In the genomic region with DNA sequence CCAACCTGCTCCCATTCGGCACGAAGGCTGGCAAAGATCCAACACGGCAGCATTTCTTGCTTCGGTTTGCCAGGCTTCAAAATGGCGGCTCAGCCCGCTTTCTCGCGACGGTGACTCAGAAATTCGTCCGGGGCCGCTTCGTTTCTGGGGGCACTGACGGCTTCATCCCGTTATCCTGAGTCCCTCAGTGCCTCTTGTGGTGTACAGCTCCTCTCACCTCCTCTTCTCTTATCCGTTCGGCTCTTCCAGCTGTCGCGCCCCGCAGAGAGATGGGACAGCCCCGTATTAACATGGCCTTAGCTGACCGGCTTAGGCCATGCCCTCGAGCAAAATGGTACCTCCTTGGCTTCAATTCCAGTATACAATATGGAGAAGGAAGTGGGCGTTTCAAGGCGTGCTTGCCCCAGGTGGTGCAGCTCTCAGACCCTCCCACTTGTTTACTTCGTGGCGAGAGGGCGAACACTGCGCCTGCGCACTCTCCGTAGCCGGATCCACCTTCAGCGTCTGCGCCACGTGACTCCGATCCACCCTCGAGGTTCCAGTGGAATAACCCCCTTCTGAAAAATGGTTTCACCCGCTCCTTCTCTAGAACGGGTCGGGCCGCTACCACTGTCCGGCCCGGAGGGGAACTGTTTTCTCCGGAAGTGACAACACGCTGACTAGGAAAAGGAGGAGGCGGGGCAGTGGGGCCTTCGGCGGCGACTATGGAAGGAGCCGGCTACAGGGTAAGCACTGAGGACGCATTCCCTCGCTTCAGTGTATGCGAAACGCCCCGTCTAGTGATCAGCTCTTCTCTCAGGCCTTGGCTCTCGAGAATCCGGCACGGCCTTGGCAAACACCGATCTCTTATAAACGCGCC, we compare ENCODE assay signal across 1 cellular context.
TF ChIP-seq lines count a peak whose summit lies in the region.

A gene (minus strand): TSS at position 336 of the 859 bp plus-strand sequence. CDS start 4,060 bp downstream, outside the sequence.
A gene (plus strand): TSS at position 683 of the 859 bp plus-strand sequence. CDS start 22 bp downstream, at position 705.

TF ChIP-seq in HepG2, 621 proteins besides CTCF, POLR2A, EP300 and RAD21 (continued from another document and continues in another):
- TF ChIP-seq, protein P1, sequence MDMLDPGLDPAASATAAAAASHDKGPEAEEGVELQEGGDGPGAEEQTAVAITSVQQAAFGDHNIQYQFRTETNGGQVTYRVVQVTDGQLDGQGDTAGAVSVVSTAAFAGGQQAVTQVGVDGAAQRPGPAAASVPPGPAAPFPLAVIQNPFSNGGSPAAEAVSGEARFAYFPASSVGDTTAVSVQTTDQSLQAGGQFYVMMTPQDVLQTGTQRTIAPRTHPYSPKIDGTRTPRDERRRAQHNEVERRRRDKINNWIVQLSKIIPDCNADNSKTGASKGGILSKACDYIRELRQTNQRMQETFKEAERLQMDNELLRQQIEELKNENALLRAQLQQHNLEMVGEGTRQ (IDR thresholded peaks at IDR 0.05; ENCODE audit: low read depth, low read length): peak; percentile 98
- TF ChIP-seq, protein P1 (CRISPR knock-in tag; IDR thresholded peaks at IDR 0.05; ENCODE audit: borderline replicate concordance): peak; percentile 98; the same call in 1 of the 2 replicates
- TF ChIP-seq, protein P2, sequence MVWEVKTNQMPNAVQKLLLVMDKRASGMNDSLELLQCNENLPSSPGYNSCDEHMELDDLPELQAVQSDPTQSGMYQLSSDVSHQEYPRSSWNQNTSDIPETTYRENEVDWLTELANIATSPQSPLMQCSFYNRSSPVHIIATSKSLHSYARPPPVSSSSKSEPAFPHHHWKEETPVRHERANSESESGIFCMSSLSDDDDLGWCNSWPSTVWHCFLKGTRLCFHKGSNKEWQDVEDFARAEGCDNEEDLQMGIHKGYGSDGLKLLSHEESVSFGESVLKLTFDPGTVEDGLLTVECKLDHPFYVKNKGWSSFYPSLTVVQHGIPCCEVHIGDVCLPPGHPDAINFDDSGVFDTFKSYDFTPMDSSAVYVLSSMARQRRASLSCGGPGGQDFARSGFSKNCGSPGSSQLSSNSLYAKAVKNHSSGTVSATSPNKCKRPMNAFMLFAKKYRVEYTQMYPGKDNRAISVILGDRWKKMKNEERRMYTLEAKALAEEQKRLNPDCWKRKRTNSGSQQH (CRISPR knock-in tag; IDR thresholded peaks at IDR 0.05; ENCODE audit: low read depth): no peak; the same call in 1 of the 2 replicates
- TF ChIP-seq ZNF788 (CRISPR knock-in tag; IDR thresholded peaks at IDR 0.05; ENCODE audit: borderline replicate concordance) (no peak; the same call in 1 of the 2 replicates), KMT2A (CRISPR knock-in tag; IDR thresholded peaks at IDR 0.05) (no peak), MTA3 (CRISPR knock-in tag; IDR thresholded peaks at IDR 0.05) (no peak), CREB1 (IDR thresholded peaks at IDR 0.05) (peak; percentile 93), CREB1 (CRISPR knock-in tag; IDR thresholded peaks at IDR 0.05) (peak; percentile 96), GATA4 (IDR thresholded peaks at IDR 0.05; ENCODE audit: borderline replicate concordance, low read depth) (no peak), ZNF234 (CRISPR knock-in tag; conservative IDR thresholded peaks at IDR 0.05) (no peak), KDM6A (CRISPR knock-in tag; IDR thresholded peaks at IDR 0.05; ENCODE audit: low read depth) (no peak), KLF6 (CRISPR knock-in tag; IDR thresholded peaks at IDR 0.05) (peak; percentile 56; the same call in 1 of the 2 replicates), BRD4 (CRISPR knock-in tag; IDR thresholded peaks at IDR 0.05) (0 out of 2 replicates have a peak, but pooled peaks have one; percentile 47), ZNF781 (CRISPR knock-in tag; IDR thresholded peaks at IDR 0.05; ENCODE audit: borderline replicate concordance, not compliant biosample characterization) (no peak), MED1 (CRISPR knock-in tag; IDR thresholded peaks at IDR 0.05) (no peak; the same call in 1 of the 2 replicates), TGIF2 (CRISPR knock-in tag; IDR thresholded peaks at IDR 0.05) (peak; percentile 77), HOXA7 (CRISPR knock-in tag; IDR thresholded peaks at IDR 0.05) (no peak), FOXK1 (CRISPR knock-in tag; IDR thresholded peaks at IDR 0.05; ENCODE audit: borderline replicate concordance, low read depth) (peak; percentile 100), SALL2 (CRISPR knock-in tag; IDR thresholded peaks at IDR 0.05) (no peak), ZNF549 (CRISPR knock-in tag; IDR thresholded peaks at IDR 0.05) (no peak), ZNF30 (CRISPR knock-in tag; IDR thresholded peaks at IDR 0.05) (no peak), DR1 (CRISPR knock-in tag; IDR thresholded peaks at IDR 0.05) (no peak), NCOA5 (CRISPR knock-in tag; IDR thresholded peaks at IDR 0.05) (no peak), ZNF577 (CRISPR knock-in tag; IDR thresholded peaks at IDR 0.05; ENCODE audit: borderline replicate concordance, low read depth) (no peak), U2AF1 (optimal IDR thresholded peaks at IDR 0.05; ENCODE audit: low read depth, low read length) (no peak), HNRNPL (IDR thresholded peaks at IDR 0.05; ENCODE audit: low read depth, low read length) (no peak), ZNF33A (CRISPR knock-in tag; IDR thresholded peaks at IDR 0.05; ENCODE audit: borderline replicate concordance) (0 out of 2 replicates have a peak, but pooled peaks have one; percentile 4), HHEX (CRISPR knock-in tag; IDR thresholded peaks at IDR 0.05) (no peak), ERF (CRISPR knock-in tag; IDR thresholded peaks at IDR 0.05) (no peak), ZNF564 (CRISPR knock-in tag; IDR thresholded peaks at IDR 0.05) (no peak)
- TF ChIP-seq, protein P3, sequence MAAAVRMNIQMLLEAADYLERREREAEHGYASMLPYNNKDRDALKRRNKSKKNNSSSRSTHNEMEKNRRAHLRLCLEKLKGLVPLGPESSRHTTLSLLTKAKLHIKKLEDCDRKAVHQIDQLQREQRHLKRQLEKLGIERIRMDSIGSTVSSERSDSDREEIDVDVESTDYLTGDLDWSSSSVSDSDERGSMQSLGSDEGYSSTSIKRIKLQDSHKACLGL (CRISPR knock-in tag; IDR thresholded peaks at IDR 0.05): no peak; the same call in 1 of the 2 replicates
- TF ChIP-seq, protein P4, sequence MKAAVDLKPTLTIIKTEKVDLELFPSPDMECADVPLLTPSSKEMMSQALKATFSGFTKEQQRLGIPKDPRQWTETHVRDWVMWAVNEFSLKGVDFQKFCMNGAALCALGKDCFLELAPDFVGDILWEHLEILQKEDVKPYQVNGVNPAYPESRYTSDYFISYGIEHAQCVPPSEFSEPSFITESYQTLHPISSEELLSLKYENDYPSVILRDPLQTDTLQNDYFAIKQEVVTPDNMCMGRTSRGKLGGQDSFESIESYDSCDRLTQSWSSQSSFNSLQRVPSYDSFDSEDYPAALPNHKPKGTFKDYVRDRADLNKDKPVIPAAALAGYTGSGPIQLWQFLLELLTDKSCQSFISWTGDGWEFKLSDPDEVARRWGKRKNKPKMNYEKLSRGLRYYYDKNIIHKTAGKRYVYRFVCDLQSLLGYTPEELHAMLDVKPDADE (CRISPR knock-in tag; IDR thresholded peaks at IDR 0.05): no peak; the same call in 1 of the 2 replicates
- TF ChIP-seq, protein P5, sequence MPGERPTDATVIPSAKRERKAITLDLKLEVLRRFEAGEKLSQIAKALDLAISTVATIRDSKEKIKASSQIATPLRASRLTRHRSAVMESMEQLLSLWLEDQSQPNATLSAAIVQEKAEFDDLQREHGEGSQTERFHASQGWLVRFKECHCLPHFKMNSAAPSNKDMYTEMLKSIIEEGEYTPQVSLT (CRISPR knock-in tag; IDR thresholded peaks at IDR 0.05; ENCODE audit: borderline replicate concordance, low read depth): no peak
- TF ChIP-seq, protein P6, sequence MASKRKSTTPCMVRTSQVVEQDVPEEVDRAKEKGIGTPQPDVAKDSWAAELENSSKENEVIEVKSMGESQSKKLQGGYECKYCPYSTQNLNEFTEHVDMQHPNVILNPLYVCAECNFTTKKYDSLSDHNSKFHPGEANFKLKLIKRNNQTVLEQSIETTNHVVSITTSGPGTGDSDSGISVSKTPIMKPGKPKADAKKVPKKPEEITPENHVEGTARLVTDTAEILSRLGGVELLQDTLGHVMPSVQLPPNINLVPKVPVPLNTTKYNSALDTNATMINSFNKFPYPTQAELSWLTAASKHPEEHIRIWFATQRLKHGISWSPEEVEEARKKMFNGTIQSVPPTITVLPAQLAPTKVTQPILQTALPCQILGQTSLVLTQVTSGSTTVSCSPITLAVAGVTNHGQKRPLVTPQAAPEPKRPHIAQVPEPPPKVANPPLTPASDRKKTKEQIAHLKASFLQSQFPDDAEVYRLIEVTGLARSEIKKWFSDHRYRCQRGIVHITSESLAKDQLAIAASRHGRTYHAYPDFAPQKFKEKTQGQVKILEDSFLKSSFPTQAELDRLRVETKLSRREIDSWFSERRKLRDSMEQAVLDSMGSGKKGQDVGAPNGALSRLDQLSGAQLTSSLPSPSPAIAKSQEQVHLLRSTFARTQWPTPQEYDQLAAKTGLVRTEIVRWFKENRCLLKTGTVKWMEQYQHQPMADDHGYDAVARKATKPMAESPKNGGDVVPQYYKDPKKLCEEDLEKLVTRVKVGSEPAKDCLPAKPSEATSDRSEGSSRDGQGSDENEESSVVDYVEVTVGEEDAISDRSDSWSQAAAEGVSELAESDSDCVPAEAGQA (IDR thresholded peaks at IDR 0.05; ENCODE audit: low read depth): peak; percentile 99
- TF ChIP-seq, protein P6 (CRISPR knock-in tag; IDR thresholded peaks at IDR 0.05; ENCODE audit: borderline replicate concordance): no peak
- TF ChIP-seq, protein P7, sequence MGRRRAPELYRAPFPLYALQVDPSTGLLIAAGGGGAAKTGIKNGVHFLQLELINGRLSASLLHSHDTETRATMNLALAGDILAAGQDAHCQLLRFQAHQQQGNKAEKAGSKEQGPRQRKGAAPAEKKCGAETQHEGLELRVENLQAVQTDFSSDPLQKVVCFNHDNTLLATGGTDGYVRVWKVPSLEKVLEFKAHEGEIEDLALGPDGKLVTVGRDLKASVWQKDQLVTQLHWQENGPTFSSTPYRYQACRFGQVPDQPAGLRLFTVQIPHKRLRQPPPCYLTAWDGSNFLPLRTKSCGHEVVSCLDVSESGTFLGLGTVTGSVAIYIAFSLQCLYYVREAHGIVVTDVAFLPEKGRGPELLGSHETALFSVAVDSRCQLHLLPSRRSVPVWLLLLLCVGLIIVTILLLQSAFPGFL (CRISPR knock-in tag; IDR thresholded peaks at IDR 0.05): no peak
- TF ChIP-seq, protein P8, sequence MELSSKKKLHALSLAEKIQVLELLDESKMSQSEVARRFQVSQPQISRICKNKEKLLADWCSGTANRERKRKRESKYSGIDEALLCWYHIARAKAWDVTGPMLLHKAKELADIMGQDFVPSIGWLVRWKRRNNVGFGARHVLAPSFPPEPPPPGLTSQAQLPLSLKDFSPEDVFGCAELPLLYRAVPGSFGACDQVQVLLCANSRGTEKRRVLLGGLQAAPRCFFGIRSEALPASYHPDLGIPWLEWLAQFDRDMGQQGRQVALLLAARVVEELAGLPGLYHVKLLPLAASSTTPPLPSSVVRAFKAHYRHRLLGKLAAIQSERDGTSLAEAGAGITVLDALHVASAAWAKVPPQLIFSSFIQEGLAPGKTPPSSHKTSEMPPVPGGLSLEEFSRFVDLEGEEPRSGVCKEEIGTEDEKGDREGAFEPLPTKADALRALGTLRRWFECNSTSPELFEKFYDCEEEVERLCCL (CRISPR knock-in tag; IDR thresholded peaks at IDR 0.05; ENCODE audit: borderline replicate concordance): no peak
- TF ChIP-seq, protein P9, sequence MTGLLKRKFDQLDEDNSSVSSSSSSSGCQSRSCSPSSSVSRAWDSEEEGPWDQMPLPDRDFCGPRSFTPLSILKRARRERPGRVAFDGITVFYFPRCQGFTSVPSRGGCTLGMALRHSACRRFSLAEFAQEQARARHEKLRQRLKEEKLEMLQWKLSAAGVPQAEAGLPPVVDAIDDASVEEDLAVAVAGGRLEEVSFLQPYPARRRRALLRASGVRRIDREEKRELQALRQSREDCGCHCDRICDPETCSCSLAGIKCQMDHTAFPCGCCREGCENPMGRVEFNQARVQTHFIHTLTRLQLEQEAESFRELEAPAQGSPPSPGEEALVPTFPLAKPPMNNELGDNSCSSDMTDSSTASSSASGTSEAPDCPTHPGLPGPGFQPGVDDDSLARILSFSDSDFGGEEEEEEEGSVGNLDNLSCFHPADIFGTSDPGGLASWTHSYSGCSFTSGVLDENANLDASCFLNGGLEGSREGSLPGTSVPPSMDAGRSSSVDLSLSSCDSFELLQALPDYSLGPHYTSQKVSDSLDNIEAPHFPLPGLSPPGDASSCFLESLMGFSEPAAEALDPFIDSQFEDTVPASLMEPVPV (CRISPR knock-in tag; IDR thresholded peaks at IDR 0.05): no peak
- TF ChIP-seq, protein P10, sequence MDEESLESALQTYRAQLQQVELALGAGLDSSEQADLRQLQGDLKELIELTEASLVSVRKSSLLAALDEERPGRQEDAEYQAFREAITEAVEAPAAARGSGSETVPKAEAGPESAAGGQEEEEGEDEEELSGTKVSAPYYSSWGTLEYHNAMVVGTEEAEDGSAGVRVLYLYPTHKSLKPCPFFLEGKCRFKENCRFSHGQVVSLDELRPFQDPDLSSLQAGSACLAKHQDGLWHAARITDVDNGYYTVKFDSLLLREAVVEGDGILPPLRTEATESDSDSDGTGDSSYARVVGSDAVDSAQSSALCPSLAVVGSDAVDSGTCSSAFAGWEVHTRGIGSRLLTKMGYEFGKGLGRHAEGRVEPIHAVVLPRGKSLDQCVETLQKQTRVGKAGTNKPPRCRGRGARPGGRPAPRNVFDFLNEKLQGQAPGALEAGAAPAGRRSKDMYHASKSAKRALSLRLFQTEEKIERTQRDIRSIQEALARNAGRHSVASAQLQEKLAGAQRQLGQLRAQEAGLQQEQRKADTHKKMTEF (CRISPR knock-in tag; IDR thresholded peaks at IDR 0.05): peak; percentile 78; the same call in 1 of the 2 replicates
